In genomic region chr18:28331551-28331950, GRCh38 we compare ENCODE assay signal across 18 cellular contexts.
DNase-seq lines count a peak whose midpoint lies in the region; ATAC-seq, FAIRE-seq and TF ChIP-seq lines count a peak whose summit lies in the region.
"Had no signal": no experiment of that assay in that cellular context is flagged by ENCODE, and none has a peak within 500 bp of the region (broad histone marks: within the 10 kb centered on the region; RNA-seq: fewer than 3 reads in every experiment).

No MANE protein-coding gene starts in this region.

- H3K27ac Mint-ChIP-seq in astrocyte (ENCODE audit: unreplicated experiment) (no peak overlapping the region), neural progenitor cell (peak overlapping the region; percentile 1)
- H3K27ac Mint-ChIP-seq: B cell; CD8-positive, alpha-beta T cell had no signal

- no peaks in the 10 kb centered on the region for H3K27me3 ChIP-seq in astrocyte (ENCODE audit: insufficient read depth, low read length)
- no peaks in the 10 kb centered on the region for H3K27me3 ChIP-seq in neural progenitor cell
- peaks cover 17% of the 10 kb centered on the region for H3K27me3 ChIP-seq in GM23248 (replicated peaks; ENCODE audit: insufficient read depth)
- H3K27me3 ChIP-seq: BLaER1 treated with 17β-estradiol and CSF1 and Interleukin-3, amounts not matched to agents 10 nM and 100 nM had no signal

- no peak overlapping the region for H3K9ac ChIP-seq in astrocyte (ENCODE audit: low read length)
- no peak overlapping the region for H3K9ac ChIP-seq in neural progenitor cell
- no peak overlapping the region for H3K9ac ChIP-seq in GM23248
- H3K9ac ChIP-seq: BLaER1 treated with 17β-estradiol and CSF1 and Interleukin-3, amounts not matched to agents 10 nM and 100 nM had no signal

- H3F3A ChIP-seq in neural progenitor cell (ENCODE audit: low read depth) (no peaks in the 10 kb centered on the region), GM23248 (ENCODE audit: insufficient read depth) (no peaks in the 10 kb centered on the region)

- H2AFZ ChIP-seq in astrocyte (ENCODE audit: low read depth, low read length) (no peak overlapping the region), neural progenitor cell (replicated peaks) (no peak overlapping the region), GM23248 (no peak overlapping the region)

- H3K9me3 Mint-ChIP-seq in astrocyte (ENCODE audit: unreplicated experiment) (peaks cover 2% of the 10 kb centered on the region), neural progenitor cell (peaks cover 2% of the 10 kb centered on the region)

- FAIRE-seq in astrocyte (lab: Jason Lieb, UNC) = no peak
- FAIRE-seq: GM12892 had no signal

- H3K4me1 Mint-ChIP-seq in astrocyte (ENCODE audit: low read depth, unreplicated experiment) (no peaks in the 10 kb centered on the region), neural progenitor cell (peaks cover 11% of the 10 kb centered on the region)
- H3K4me1 Mint-ChIP-seq: B cell had no signal

- WGBS in GM23248 (ENCODE audit: low coverage in 1 of 2, low lambda C conversion rate in 2 of 2, missing lambda C conversion rate in 2 of 2), 2 experiments = 28 to 32% methylated on average over 4 of the region's 4 CpGs

- no peaks in the 10 kb centered on the region for H4K20me1 ChIP-seq in astrocyte (ENCODE audit: insufficient read depth, low read length)
- no peaks in the 10 kb centered on the region for H4K20me1 ChIP-seq in neural progenitor cell (ENCODE audit: low read depth)
- H4K20me1 ChIP-seq in GM23248 (ENCODE audit: insufficient read depth) = no peaks in the 10 kb centered on the region
- H4K20me1 ChIP-seq: BLaER1 treated with 17β-estradiol and CSF1 and Interleukin-3, amounts not matched to agents 10 nM and 100 nM had no signal

- no peak overlapping the region for H3K4me2 ChIP-seq in astrocyte (ENCODE audit: low read length)
- no peak overlapping the region for H3K4me2 ChIP-seq in neural progenitor cell
- H3K4me2 ChIP-seq in GM23248 (ENCODE audit: unreplicated experiment) = no peak overlapping the region
- H3K4me2 ChIP-seq: BLaER1 treated with 17β-estradiol and CSF1 and Interleukin-3, amounts not matched to agents 10 nM and 100 nM had no signal

- TF ChIP-seq CTCF in astrocyte (IDR thresholded peaks at IDR 0.05; ENCODE audit: insufficient read depth, low read depth, low read length) = no peak
- TF ChIP-seq CTCF in neural progenitor cell (IDR thresholded peaks at IDR 0.05) = no peak

- H3K27ac ChIP-seq in astrocyte (ENCODE audit: low read depth, low read length) = no peak overlapping the region
- H3K27ac ChIP-seq in neural progenitor cell = no peak overlapping the region
- no peak overlapping the region for H3K27ac ChIP-seq in GM23248
- H3K27ac ChIP-seq: BLaER1 treated with 17β-estradiol and CSF1 and Interleukin-3, amounts not matched to agents 10 nM and 100 nM had no signal

- H3K36me3 Mint-ChIP-seq in astrocyte (ENCODE audit: low read depth, unreplicated experiment) (no peaks in the 10 kb centered on the region), neural progenitor cell (no peaks in the 10 kb centered on the region)
- H3K36me3 Mint-ChIP-seq: CD8-positive, alpha-beta T cell had no signal

- in situ Hi-C loops in GM23248 (cut with MboI) = no loop called here

- ATAC-seq in HG02884 (IDR thresholded peaks at IDR 0.05; ENCODE audit: unreplicated experiment) = no peak
- ATAC-seq: CD8-positive, alpha-beta T cell had no signal

- no peaks in the 10 kb centered on the region for H3K9me2 ChIP-seq in GM23248 (ENCODE audit: insufficient read depth)

- H3K27me3 Mint-ChIP-seq in astrocyte (ENCODE audit: low read depth, unreplicated experiment) = no peaks in the 10 kb centered on the region
- peaks cover 3% of the 10 kb centered on the region for H3K27me3 Mint-ChIP-seq in neural progenitor cell (ENCODE audit: insufficient read depth, low read depth)
- H3K27me3 Mint-ChIP-seq: B cell had no signal

- H3K4me3 ChIP-seq in astrocyte (ENCODE audit: insufficient read depth, low read depth, low read length) = no peak overlapping the region
- H3K4me3 ChIP-seq in neural progenitor cell = no peak overlapping the region
- no peak overlapping the region for H3K4me3 ChIP-seq in GM23248
- H3K4me3 ChIP-seq: BLaER1 treated with 17β-estradiol and CSF1 and Interleukin-3, amounts not matched to agents 10 nM and 100 nM; HAP-1 had no signal

- H3K79me2 ChIP-seq in astrocyte (ENCODE audit: insufficient read depth, low read length) (no peaks in the 10 kb centered on the region), neural progenitor cell (ENCODE audit: low read depth) (no peaks in the 10 kb centered on the region), GM23248 (ENCODE audit: insufficient read depth) (no peaks in the 10 kb centered on the region)

- peak; percentile 45 for DNase-seq in D341Med (ENCODE audit: low spot score)
- DNase-seq in NCI-H82 (lab: John Stamatoyannopoulos, UW) = peak; percentile 78
- peak; percentile 6 for DNase-seq in astrocyte (ENCODE audit: low read depth)
- DNase-seq in neural progenitor cell (ENCODE audit: low spot score) = no peak
- DNase-seq in stimulated activated CD4-positive, alpha-beta T cell treated with anti-CD3 and anti-CD28 coated beads, Interleukin-4, amount 100 ng/mL, for 24 hours = no peak
- no peak for DNase-seq in GM23248
- no peak for DNase-seq in kidney tubule cell (ENCODE audit: low spot score)
- DNase-seq: 8988T; CD8-positive, alpha-beta T cell; COR-L47; DMS153; DMS79; GDM1 had no signal

- H3K4me3 Mint-ChIP-seq in astrocyte (ENCODE audit: unreplicated experiment) (no peak overlapping the region), neural progenitor cell (no peak overlapping the region)
- H3K4me3 Mint-ChIP-seq: B cell; CD8-positive, alpha-beta T cell had no signal

- H3K4me1 ChIP-seq in astrocyte (ENCODE audit: insufficient read depth, low read length) = no peaks in the 10 kb centered on the region
- peaks cover 9% of the 10 kb centered on the region for H3K4me1 ChIP-seq in neural progenitor cell
- H3K4me1 ChIP-seq in GM23248 (ENCODE audit: insufficient read depth) = no peaks in the 10 kb centered on the region
- H3K4me1 ChIP-seq: BLaER1 treated with 17β-estradiol and CSF1 and Interleukin-3, amounts not matched to agents 10 nM and 100 nM had no signal

- H3K9me3 ChIP-seq in astrocyte (ENCODE audit: insufficient read depth, low read depth, low read length) (no peaks in the 10 kb centered on the region), neural progenitor cell (ENCODE audit: low read depth) (no peaks in the 10 kb centered on the region), GM23248 (ENCODE audit: low read depth) (no peaks in the 10 kb centered on the region)
- H3K9me3 ChIP-seq: BLaER1 treated with 17β-estradiol and CSF1 and Interleukin-3, amounts not matched to agents 10 nM and 100 nM; HAP-1 had no signal

- H3K36me3 ChIP-seq in astrocyte (ENCODE audit: insufficient read depth, low read length) = no peaks in the 10 kb centered on the region
- no peaks in the 10 kb centered on the region for H3K36me3 ChIP-seq in neural progenitor cell
- H3K36me3 ChIP-seq in GM23248 (ENCODE audit: low read depth) = no peaks in the 10 kb centered on the region
- H3K36me3 ChIP-seq: BLaER1 treated with 17β-estradiol and CSF1 and Interleukin-3, amounts not matched to agents 10 nM and 100 nM; HAP-1 had no signal

Comparison
In these comparisons a context has a peak if more than half of its experiments do, and no peak if none do; other contexts are left out.
1. DNase-seq: peak in D341Med (single experiment), NCI-H82 (single experiment) and astrocyte (single experiment); none in neural progenitor cell (single experiment), stimulated activated CD4-positive, alpha-beta T cell treated with anti-CD3 and anti-CD28 coated beads, Interleukin-4, amount 100 ng/mL, for 24 hours (single experiment), GM23248 (single experiment) and kidney tubule cell (single experiment).